Comparison of ENCODE assay signal across 8 cellular contexts in genomic region chr14:70909788-70910614, GRCh38. TPM values are rescaled to one million over a fixed set of nuclear protein-coding genes. Genes with fewer than 3 reads are reported as not detected.
DNase-seq lines count a peak whose midpoint lies in the region; TF ChIP-seq lines count a peak whose summit lies in the region.

No MANE protein-coding gene starts in this region.

- H2AFZ ChIP-seq in MM.1S (ENCODE audit: low read length) (no peak overlapping the region), mammary epithelial cell (ENCODE audit: low read depth, low read length) (peak overlapping the region; percentile 43), neural cell (ENCODE audit: low read depth, low read length) (no peak overlapping the region)

- H3K27me3 ChIP-seq in MM.1S (replicated peaks; ENCODE audit: insufficient read depth, low read length) (no peaks in the 10 kb centered on the region), mammary epithelial cell (ENCODE audit: insufficient read depth, low read length) (no peaks in the 10 kb centered on the region), neural cell (ENCODE audit: insufficient read depth, low read depth, low read length) (no peaks in the 10 kb centered on the region)

- no TSS peak for BruUV-seq in mammary epithelial cell (replicated peaks; lab: Mats Ljungman, UMichigan)

- no peaks in the 10 kb centered on the region for H3K9me2 ChIP-seq in MM.1S (replicated peaks; ENCODE audit: insufficient read depth, low read length)
- no peaks in the 10 kb centered on the region for H3K9me2 ChIP-seq in neural cell (ENCODE audit: insufficient read depth, low read length)

- no peaks in the 10 kb centered on the region for H3K9me3 ChIP-seq in ES-I3 (ENCODE audit: control insufficient read depth, insufficient read depth, low read length)
- no peaks in the 10 kb centered on the region for H3K9me3 ChIP-seq in MM.1S (replicated peaks; ENCODE audit: insufficient read depth, low read length)
- H3K9me3 ChIP-seq in mammary epithelial cell (replicated peaks; ENCODE audit: insufficient read depth, low read length), result no peaks in the 10 kb centered on the region
- no peaks in the 10 kb centered on the region for H3K9me3 ChIP-seq in neural cell (ENCODE audit: low read length)

- H3K79me2 ChIP-seq in MM.1S (ENCODE audit: low read length) (peaks cover 68% of the 10 kb centered on the region), mammary epithelial cell (ENCODE audit: insufficient read depth, low read length) (peaks cover 81% of the 10 kb centered on the region), neural cell (replicated peaks; ENCODE audit: insufficient read depth, low read length) (peaks cover 64% of the 10 kb centered on the region)

- H3F3A ChIP-seq in MM.1S (ENCODE audit: insufficient read depth, low read length) (no peaks in the 10 kb centered on the region), neural cell (ENCODE audit: insufficient read depth, low read length, poor library complexity, severe bottlenecking) (no peaks in the 10 kb centered on the region)

- no peak overlapping the region for H3K4me3 ChIP-seq in MM.1S (ENCODE audit: low read length)
- peak overlapping the region; percentile 90 to 98 (median 91) for H3K4me3 ChIP-seq in mammary epithelial cell (replicated peaks in 1 of 3; ENCODE audit: insufficient read depth in 1 of 3, low read depth in 2 of 3, low read length in 3 of 3)
- H3K4me3 ChIP-seq in neural cell (ENCODE audit: low read length), result peak overlapping the region; percentile 97

- in situ Hi-C loops in mammary epithelial cell (cut with MboI; ENCODE audit: low sequenced_read_pairs in 2 of 2), result loop anchor here in 1 of 2 donors (10.0 kb wide), 1 partner anchor 85 kb away; no protein-coding TSS in a partner anchor

- H3K27ac ChIP-seq in MM.1S (ENCODE audit: low read length) (no peak overlapping the region), mammary epithelial cell (ENCODE audit: insufficient read depth, low read depth, low read length) (peak overlapping the region; percentile 92), neural cell (ENCODE audit: low read length) (peak overlapping the region; percentile 31)

- H4K20me1 ChIP-seq in MM.1S (ENCODE audit: insufficient read depth, low read length) (no peaks in the 10 kb centered on the region), mammary epithelial cell (ENCODE audit: insufficient read depth, low read length) (peaks cover 5% of the 10 kb centered on the region), neural cell (ENCODE audit: insufficient read depth) (peaks cover 9% of the 10 kb centered on the region)

- CTCF ChIA-PET in mammary epithelial cell (lab: Charles Lee; ENCODE audit: low non-redundant PET), result no interaction called here

- no peaks in the 10 kb centered on the region for H3K36me3 ChIP-seq in ES-I3 (ENCODE audit: insufficient read depth, low read length)
- H3K36me3 ChIP-seq in MM.1S (replicated peaks; ENCODE audit: insufficient read depth, low read length), result no peaks in the 10 kb centered on the region
- no peaks in the 10 kb centered on the region for H3K36me3 ChIP-seq in mammary epithelial cell (ENCODE audit: insufficient read depth, low read length)
- no peaks in the 10 kb centered on the region for H3K36me3 ChIP-seq in neural cell (ENCODE audit: insufficient read depth, low read length)

- 8% methylated on average over 7 of the region's 10 CpGs for WGBS in mammary epithelial cell (ENCODE audit: low coverage, missing lambda C conversion rate)

- no peak for DNase-seq in MM.1S
- DNase-seq in mammary epithelial cell, result peak; percentile 78
- no peak for DNase-seq in activated CD4-positive, CD25-positive, alpha-beta regulatory T cell treated with anti-CD3 and anti-CD28 coated beads, Interleukin-2, amount 50 U/mL, for 72 hours
- no peak for DNase-seq in OCI-M2 (lab: John Stamatoyannopoulos, UW; ENCODE audit: unreplicated experiment)
- no peak for DNase-seq in kidney glomerular epithelial cell (lab: John Stamatoyannopoulos, UW)
- no peak for DNase-seq in NCI-H345 treated with DMSO at 0.1 percent for 48 hours (lab: John Stamatoyannopoulos, UW; ENCODE audit: unreplicated experiment)

- no peak for TF ChIP-seq EP300 in neural cell (conservative IDR thresholded peaks at IDR 0.05; ENCODE audit: poor library complexity, severe bottlenecking)

- dilution Hi-C loops in mammary epithelial cell (cut with HindIII; ENCODE audit: low sequenced_read_pairs), result no loop called here

- H3K4me2 ChIP-seq in MM.1S (ENCODE audit: low read depth, low read length) (peak overlapping the region; percentile 61; the same call in 1 of the 2 replicates), mammary epithelial cell (ENCODE audit: insufficient read depth, low read depth, low read length) (peak overlapping the region; percentile 94), neural cell (ENCODE audit: low read length) (peak overlapping the region; percentile 87)

- intact Hi-C loops in mammary epithelial cell (cut with micrococcal nuclease), result loop anchor here (5.0 kb wide), 1 partner anchor 288 kb away; no protein-coding TSS in a partner anchor

- TF ChIP-seq CTCF in MM.1S (IDR thresholded peaks at IDR 0.05; ENCODE audit: low read length) (no peak), mammary epithelial cell (conservative IDR thresholded peaks at IDR 0.05 in 1 of 2, IDR thresholded peaks at IDR 0.05 in 1 of 2; ENCODE audit: extremely low read depth in 1 of 2, insufficient read depth in 1 of 2, low read depth in 1 of 2, low read length in 2 of 2) (no peak), neural cell (IDR thresholded peaks at IDR 0.05; ENCODE audit: poor library complexity, severe bottlenecking) (no peak)

- peaks cover 3% of the 10 kb centered on the region; the same call in 1 of the 2 replicates for H3K4me1 ChIP-seq in ES-I3 (ENCODE audit: insufficient read depth, low read length)
- no peaks in the 10 kb centered on the region for H3K4me1 ChIP-seq in MM.1S (ENCODE audit: low read length)
- H3K4me1 ChIP-seq in mammary epithelial cell (ENCODE audit: insufficient read depth, low read length), result peaks cover 27% of the 10 kb centered on the region

- H3K9ac ChIP-seq in ES-I3 (ENCODE audit: low read depth, low read length) (peak overlapping the region; percentile 6; the same call in 1 of the 2 replicates), MM.1S (ENCODE audit: low read length) (no peak overlapping the region), mammary epithelial cell (ENCODE audit: insufficient read depth, low read length) (peak overlapping the region; percentile 96), neural cell (ENCODE audit: low read length) (no peak overlapping the region)

- TF ChIP-seq RAD21 in neural cell (conservative IDR thresholded peaks at IDR 0.05), result no peak

TF ChIP-seq in neural cell, 6 proteins besides CTCF, POLR2A, EP300 and RAD21:
- TF ChIP-seq EZH2 (IDR thresholded peaks at IDR 0.05; ENCODE audit: borderline replicate concordance, insufficient read depth, low read length, poor library complexity, severe bottlenecking), result no peak
- TF ChIP-seq TAF1 (IDR thresholded peaks at IDR 0.05; ENCODE audit: low read depth), result no peak
- TF ChIP-seq, protein P1, sequence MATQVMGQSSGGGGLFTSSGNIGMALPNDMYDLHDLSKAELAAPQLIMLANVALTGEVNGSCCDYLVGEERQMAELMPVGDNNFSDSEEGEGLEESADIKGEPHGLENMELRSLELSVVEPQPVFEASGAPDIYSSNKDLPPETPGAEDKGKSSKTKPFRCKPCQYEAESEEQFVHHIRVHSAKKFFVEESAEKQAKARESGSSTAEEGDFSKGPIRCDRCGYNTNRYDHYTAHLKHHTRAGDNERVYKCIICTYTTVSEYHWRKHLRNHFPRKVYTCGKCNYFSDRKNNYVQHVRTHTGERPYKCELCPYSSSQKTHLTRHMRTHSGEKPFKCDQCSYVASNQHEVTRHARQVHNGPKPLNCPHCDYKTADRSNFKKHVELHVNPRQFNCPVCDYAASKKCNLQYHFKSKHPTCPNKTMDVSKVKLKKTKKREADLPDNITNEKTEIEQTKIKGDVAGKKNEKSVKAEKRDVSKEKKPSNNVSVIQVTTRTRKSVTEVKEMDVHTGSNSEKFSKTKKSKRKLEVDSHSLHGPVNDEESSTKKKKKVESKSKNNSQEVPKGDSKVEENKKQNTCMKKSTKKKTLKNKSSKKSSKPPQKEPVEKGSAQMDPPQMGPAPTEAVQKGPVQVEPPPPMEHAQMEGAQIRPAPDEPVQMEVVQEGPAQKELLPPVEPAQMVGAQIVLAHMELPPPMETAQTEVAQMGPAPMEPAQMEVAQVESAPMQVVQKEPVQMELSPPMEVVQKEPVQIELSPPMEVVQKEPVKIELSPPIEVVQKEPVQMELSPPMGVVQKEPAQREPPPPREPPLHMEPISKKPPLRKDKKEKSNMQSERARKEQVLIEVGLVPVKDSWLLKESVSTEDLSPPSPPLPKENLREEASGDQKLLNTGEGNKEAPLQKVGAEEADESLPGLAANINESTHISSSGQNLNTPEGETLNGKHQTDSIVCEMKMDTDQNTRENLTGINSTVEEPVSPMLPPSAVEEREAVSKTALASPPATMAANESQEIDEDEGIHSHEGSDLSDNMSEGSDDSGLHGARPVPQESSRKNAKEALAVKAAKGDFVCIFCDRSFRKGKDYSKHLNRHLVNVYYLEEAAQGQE (IDR thresholded peaks at IDR 0.05; ENCODE audit: borderline replicate concordance), result no peak
- TF ChIP-seq SMC3 (conservative IDR thresholded peaks at IDR 0.05; ENCODE audit: poor library complexity), result no peak
- no peak for TF ChIP-seq POLR2AphosphoS5 (IDR thresholded peaks at IDR 0.05)
- TF ChIP-seq MXI1 (conservative IDR thresholded peaks at IDR 0.05; ENCODE audit: poor library complexity, severe bottlenecking), result no peak

RNA-seq across cellular contexts. Expression of gene PCNX1, which starts 2.7 kb away (rescaled TPM):
- total RNA-seq in mammary epithelial cell, result 100 to 1,000 TPM in 1 of 2 donors, 10 to 100 TPM in 1; 67.9 to 112 TPM
- polyA plus RNA-seq in mammary epithelial cell (33.9 TPM), neural cell (21.7 and 23.7 TPM in 2 replicates)
- polyA minus RNA-seq in mammary epithelial cell (147 TPM), neural cell (126 and 141 TPM in 2 replicates)

Comparison
In these comparisons a context has a peak if more than half of its experiments do, and no peak if none do; other contexts are left out.
1. H3K9ac ChIP-seq: peak in ES-I3 (single experiment) and mammary epithelial cell (single experiment); none in MM.1S (single experiment) and neural cell (single experiment).
2. Peak in every context shown above with its lines, with median percentiles within 50 percentile points of each other: H3K4me2 ChIP-seq.